ENCODE assay signal across 16 cellular contexts in genomic region chr12:67356400-67356799, GRCh38.
DNase-seq lines count a peak whose midpoint lies in the region; TF ChIP-seq lines count a peak whose summit lies in the region.
"Had no signal": no experiment of that assay in that cellular context is flagged by ENCODE, and none has a peak within 500 bp of the region (broad histone marks: within the 10 kb centered on the region; RNA-seq: fewer than 3 reads in every experiment).

No MANE protein-coding gene starts in this region.

- H3K4me2 ChIP-seq in hepatocyte, result peak overlapping the region; percentile 34
- peak overlapping the region; percentile 16 for H3K4me2 ChIP-seq in skeletal muscle satellite cell (ENCODE audit: low read length)

- DNase-seq in NCI-H2196 (lab: John Stamatoyannopoulos, UW; ENCODE audit: unreplicated experiment) (peak; percentile 37), NCI-H2196 treated with DMSO at 0.1 percent for 48 hours (lab: John Stamatoyannopoulos, UW; ENCODE audit: unreplicated experiment) (no peak), NCI-H2171 treated with DMSO at 0.1 percent for 48 hours (lab: John Stamatoyannopoulos, UW) (peak; percentile 88), hepatocyte (ENCODE audit: low spot score) (no peak), NCI-H1048 (lab: John Stamatoyannopoulos, UW) (no peak), middle frontal gyrus (ENCODE audit: extremely low spot score, low spot score) (no peak), breast epithelium (ENCODE audit: low spot score in 2 of 2) (no peak)
- DNase-seq: activated naive CD8-positive, alpha-beta T cell treated with anti-CD3 and anti-CD28 coated beads for 36 hours; NK-92 treated with Interleukin-12 subunit alpha and Interleukin-12 subunit beta, amount 100 ng/mL, for 24 hours; stomach had no signal

- no peak for TF ChIP-seq CTCF in hepatocyte (IDR thresholded peaks at IDR 0.05; ENCODE audit: poor library complexity)
- TF ChIP-seq CTCF in breast epithelium (IDR thresholded peaks at IDR 0.05), result no peak

- no peak overlapping the region for H3K27ac ChIP-seq in hepatocyte
- H3K27ac ChIP-seq in breast epithelium, result peak overlapping the region in 1 of 2 donors; percentile 41
- H3K27ac ChIP-seq: cardiac muscle cell, GM23248, HL-60, prostate gland, stomach had no signal

- no peaks in the 10 kb centered on the region for H3K79me2 ChIP-seq in hepatocyte

- intact Hi-C loops in breast epithelium (cut with DNase I; ENCODE audit: low total_unique reads), result no loop called here

- WGBS in hepatocyte (ENCODE audit: low lambda C conversion rate, missing lambda C conversion rate), result 84% methylated on average over 1 of the region's 1 CpG

- H3K9me3 ChIP-seq in hepatocyte (ENCODE audit: low read depth) (no peaks in the 10 kb centered on the region), skeletal muscle satellite cell (replicated peaks; ENCODE audit: low read length) (no peaks in the 10 kb centered on the region), breast epithelium (no peaks in the 10 kb centered on the region)
- H3K9me3 ChIP-seq: prostate gland, stomach, uterus had no signal

- no peak for TF ChIP-seq POLR2A in breast epithelium (IDR thresholded peaks at IDR 0.05)

- H3K4me1 ChIP-seq in hepatocyte (ENCODE audit: insufficient read depth) (peaks cover 6% of the 10 kb centered on the region), skeletal muscle satellite cell (ENCODE audit: control insufficient read depth, insufficient read depth, low read length) (peaks cover 32% of the 10 kb centered on the region), breast epithelium (no peaks in the 10 kb centered on the region)
- H3K4me1 ChIP-seq: prostate gland had no signal

- no peaks in the 10 kb centered on the region for H3K9me2 ChIP-seq in hepatocyte (replicated peaks; ENCODE audit: insufficient read depth)

- H3K27me3 ChIP-seq in hepatocyte (no peaks in the 10 kb centered on the region), skeletal muscle satellite cell (ENCODE audit: control insufficient read depth, insufficient read depth, low read length) (no peaks in the 10 kb centered on the region), breast epithelium (no peaks in the 10 kb centered on the region)
- H3K27me3 ChIP-seq: cardiac muscle cell, stomach, uterus had no signal

- peak overlapping the region; percentile 17 for H3K9ac ChIP-seq in skeletal muscle satellite cell (ENCODE audit: low read depth, low read length)
- H3K9ac ChIP-seq: GM23248 had no signal

- H3K4me3 ChIP-seq in hepatocyte (no peak overlapping the region), skeletal muscle satellite cell (ENCODE audit: low read length) (no peak overlapping the region), breast epithelium (peak overlapping the region in 1 of 3 donors; percentile 17)
- H3K4me3 ChIP-seq: cardiac muscle cell, GM23248, prostate gland, stomach, uterus had no signal

- no peak overlapping the region for H2AFZ ChIP-seq in hepatocyte
- H2AFZ ChIP-seq: GM23248 had no signal

- H3K36me3 ChIP-seq in hepatocyte (replicated peaks; ENCODE audit: insufficient read depth, low read depth), result no peaks in the 10 kb centered on the region
- no peaks in the 10 kb centered on the region for H3K36me3 ChIP-seq in skeletal muscle satellite cell (ENCODE audit: insufficient read depth, low read length)
- no peaks in the 10 kb centered on the region for H3K36me3 ChIP-seq in breast epithelium
- H3K36me3 ChIP-seq: cardiac muscle cell, prostate gland, stomach, uterus had no signal

- H4K20me1 ChIP-seq in hepatocyte (ENCODE audit: insufficient read depth, poor library complexity, severe bottlenecking), result no peaks in the 10 kb centered on the region

Comparison
In these comparisons a context has a peak if more than half of its experiments do, and no peak if none do; other contexts are left out.
1. DNase-seq: peak in NCI-H2196 (single experiment) and NCI-H2171 treated with DMSO at 0.1 percent for 48 hours (single experiment); none in NCI-H2196 treated with DMSO at 0.1 percent for 48 hours (single experiment), hepatocyte (single experiment), NCI-H1048 (single experiment), middle frontal gyrus (single experiment) and breast epithelium (0 of 2).